11 cellular contexts compared by ENCODE assay signal in the genomic region with DNA sequence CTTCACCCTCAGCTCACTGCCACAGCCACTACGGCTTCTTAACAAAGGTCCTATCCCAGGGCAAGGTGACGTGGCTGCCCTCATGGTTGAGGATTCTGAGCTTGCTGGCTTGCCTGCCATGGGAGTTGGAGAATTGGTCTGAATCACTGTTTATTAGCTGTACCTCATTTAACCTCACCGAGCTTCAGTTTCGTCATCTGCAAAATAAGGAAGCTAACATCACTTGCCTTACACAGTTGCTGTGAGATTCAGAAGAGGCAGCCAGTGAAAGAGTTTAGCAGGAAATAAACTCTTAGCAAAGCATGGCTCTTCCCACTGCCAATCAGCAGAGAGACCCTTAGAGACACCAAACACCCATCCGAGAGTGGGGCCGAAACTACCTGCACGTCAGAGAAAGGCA.
A peak's percentile ranks its signal among the peaks of the same experiment; 100 is the strongest.
DNase-seq lines count a peak whose midpoint lies in the region; ATAC-seq and TF ChIP-seq lines count a peak whose summit lies in the region.
"Had no signal": no experiment of that assay in that cellular context is flagged by ENCODE, and none has a peak within 500 bp of the region (broad histone marks: within the 10 kb centered on the region; RNA-seq: fewer than 3 reads in every experiment).

No MANE protein-coding gene starts in this region.

- TF ChIP-seq CTCF in vagina (IDR thresholded peaks at IDR 0.05): no peak

- no peaks in the 10 kb centered on the region for H3K27me3 ChIP-seq in vagina

- H3K4me3 Mint-ChIP-seq in activated CD4-positive, alpha-beta memory T cell treated with anti-CD3 and anti-CD28 coated beads, Interleukin-2, amount 10 ng/mL, durations not matched to agents 7 days and 5 days: no peak overlapping the region

- H3K4me3 ChIP-seq in vagina: no peak overlapping the region

- H3K27ac ChIP-seq in vagina: no peak overlapping the region
- H3K27ac ChIP-seq: epithelial cell of prostate had no signal

- CTCF ChIA-PET in activated CD4-positive, alpha-beta memory T cell treated with anti-CD3 and anti-CD28 coated beads, Interleukin-2, amount 10 ng/mL, durations not matched to agents 7 days and 5 days (lab: Charles Lee): no interaction called here

- no peak overlapping the region for H3K27ac Mint-ChIP-seq in activated CD4-positive, alpha-beta memory T cell treated with anti-CD3 and anti-CD28 coated beads, Interleukin-2, amount 10 ng/mL, durations not matched to agents 7 days and 5 days

- POLR2A ChIA-PET in activated CD4-positive, alpha-beta memory T cell treated with anti-CD3 and anti-CD28 coated beads, Interleukin-2, amount 10 ng/mL, durations not matched to agents 7 days and 5 days (lab: Charles Lee): interaction anchor here (2.2 kb wide), 1 partner anchor 10 kb away, joined by 9 read pairs; no protein-coding TSS in a partner anchor

- in situ Hi-C loops in ACHN (cut with HindIII; ENCODE audit: low pct_ligation_motif_present, low pct_unique_long_range_greater_than_20kb, low sequenced_read_pairs): no loop called here

- H3K36me3 ChIP-seq in vagina: no peaks in the 10 kb centered on the region

- ATAC-seq in GM18502 (IDR thresholded peaks at IDR 0.05; ENCODE audit: poor library complexity, unreplicated experiment) (peak; percentile 48), HG02938 (IDR thresholded peaks at IDR 0.05; ENCODE audit: unreplicated experiment) (peak; percentile 56), sciatic nerve (peak; percentile 56), HG02852 (IDR thresholded peaks at IDR 0.05; ENCODE audit: unreplicated experiment) (no peak)

- no peaks in the 10 kb centered on the region for H3K27me3 Mint-ChIP-seq in activated CD4-positive, alpha-beta memory T cell treated with anti-CD3 and anti-CD28 coated beads, Interleukin-2, amount 10 ng/mL, durations not matched to agents 7 days and 5 days

- no peaks in the 10 kb centered on the region for H3K4me1 ChIP-seq in vagina

- TF ChIP-seq POLR2A in vagina (IDR thresholded peaks at IDR 0.05): no peak

- no peaks in the 10 kb centered on the region for H3K9me3 ChIP-seq in vagina

- H3K9me3 Mint-ChIP-seq in activated CD4-positive, alpha-beta memory T cell treated with anti-CD3 and anti-CD28 coated beads, Interleukin-2, amount 10 ng/mL, durations not matched to agents 7 days and 5 days: no peaks in the 10 kb centered on the region

- intact Hi-C loops in sciatic nerve (cut with DNase I): no loop called here
- intact Hi-C loops in vagina (cut with DNase I): no loop called here

- peaks cover 22% of the 10 kb centered on the region for H3K4me1 Mint-ChIP-seq in activated CD4-positive, alpha-beta memory T cell treated with anti-CD3 and anti-CD28 coated beads, Interleukin-2, amount 10 ng/mL, durations not matched to agents 7 days and 5 days

- H3K36me3 Mint-ChIP-seq in activated CD4-positive, alpha-beta memory T cell treated with anti-CD3 and anti-CD28 coated beads, Interleukin-2, amount 10 ng/mL, durations not matched to agents 7 days and 5 days (ENCODE audit: low read depth): peaks cover 21% of the 10 kb centered on the region

- DNase-seq in RKO (ENCODE audit: low spot score) (peak; percentile 8), sciatic nerve (ENCODE audit: low spot score) (no peak), ACHN (no peak), vagina (ENCODE audit: extremely low spot score in 2 of 2) (no peak)
- no peak for DNase-seq in activated CD4-positive, alpha-beta memory T cell treated with anti-CD3 and anti-CD28 coated beads, Interleukin-2, amount 10 ng/mL, durations not matched to agents 7 days and 5 days
- DNase-seq: activated CD8-positive, alpha-beta memory T cell treated with anti-CD3 and anti-CD28 coated beads, Interleukin-2, amount 50 U/mL, for 4 hours; NCI-H446 had no signal
